Comparison of ENCODE assay signal across 2 cellular contexts in genomic region chr10:87875929-87876571, GRCh38.
A peak's percentile ranks its signal among the peaks of the same experiment; 100 is the strongest.
TF ChIP-seq lines count a peak whose summit lies in the region.

No MANE protein-coding gene starts in this region.

TF ChIP-seq in IMR-90, 13 proteins besides CTCF, POLR2A, EP300 and RAD21:
- TF ChIP-seq MXI1 (IDR thresholded peaks at IDR 0.05; ENCODE audit: borderline replicate concordance, low read depth, low read length) (no peak), CEBPB (IDR thresholded peaks at IDR 0.05; ENCODE audit: low read depth, low read length) (peak; percentile 61; the same call in 1 of the 2 replicates)

TF ChIP-seq in GM12878, 131 proteins besides CTCF, POLR2A, EP300 and RAD21:
- TF ChIP-seq ZNF687 (IDR thresholded peaks at IDR 0.05): no peak
- TF ChIP-seq ZNF274 (IDR thresholded peaks at IDR 0.05; ENCODE audit: insufficient read depth, insufficient read length): no peak
- TF ChIP-seq USF2 (IDR thresholded peaks at IDR 0.05; ENCODE audit: borderline replicate concordance, low read depth, low read length): no peak
- TF ChIP-seq IRF3 (IDR thresholded peaks at IDR 0.05): no peak
- no peak for TF ChIP-seq E2F8 (IDR thresholded peaks at IDR 0.05; ENCODE audit: low read depth, partially characterized antibody)
- TF ChIP-seq STAT3 (IDR thresholded peaks at IDR 0.05; ENCODE audit: low read depth, low read length): no peak
- no peak for TF ChIP-seq FOXM1 (IDR thresholded peaks at IDR 0.05; ENCODE audit: low read depth, low read length)
- no peak for TF ChIP-seq POLR2AphosphoS2 (IDR thresholded peaks at IDR 0.05; ENCODE audit: low read depth, low read length)
- no peak for TF ChIP-seq DPF2 (IDR thresholded peaks at IDR 0.05)
- TF ChIP-seq BCL11A (IDR thresholded peaks at IDR 0.05; ENCODE audit: low read depth, low read length): no peak
- no peak for TF ChIP-seq E2F4 (IDR thresholded peaks at IDR 0.05; ENCODE audit: low read depth, low read length)
- no peak for TF ChIP-seq GABPA (IDR thresholded peaks at IDR 0.05; ENCODE audit: low read depth)
- no peak for TF ChIP-seq BACH1 (IDR thresholded peaks at IDR 0.05; ENCODE audit: borderline replicate concordance)
- no peak for TF ChIP-seq BMI1 (IDR thresholded peaks at IDR 0.05; ENCODE audit: borderline replicate concordance)
- TF ChIP-seq FOS (IDR thresholded peaks at IDR 0.05; ENCODE audit: borderline replicate concordance, extremely low read depth, insufficient read length): no peak
- TF ChIP-seq HCFC1 (IDR thresholded peaks at IDR 0.05; ENCODE audit: low read length): no peak
- no peak for TF ChIP-seq ATF7 (IDR thresholded peaks at IDR 0.05; ENCODE audit: low read depth)
- TF ChIP-seq ATF2 (IDR thresholded peaks at IDR 0.05; ENCODE audit: low read length): no peak
- TF ChIP-seq RFX5 (IDR thresholded peaks at IDR 0.05; ENCODE audit: low read depth, low read length): no peak
